In the genomic region with DNA sequence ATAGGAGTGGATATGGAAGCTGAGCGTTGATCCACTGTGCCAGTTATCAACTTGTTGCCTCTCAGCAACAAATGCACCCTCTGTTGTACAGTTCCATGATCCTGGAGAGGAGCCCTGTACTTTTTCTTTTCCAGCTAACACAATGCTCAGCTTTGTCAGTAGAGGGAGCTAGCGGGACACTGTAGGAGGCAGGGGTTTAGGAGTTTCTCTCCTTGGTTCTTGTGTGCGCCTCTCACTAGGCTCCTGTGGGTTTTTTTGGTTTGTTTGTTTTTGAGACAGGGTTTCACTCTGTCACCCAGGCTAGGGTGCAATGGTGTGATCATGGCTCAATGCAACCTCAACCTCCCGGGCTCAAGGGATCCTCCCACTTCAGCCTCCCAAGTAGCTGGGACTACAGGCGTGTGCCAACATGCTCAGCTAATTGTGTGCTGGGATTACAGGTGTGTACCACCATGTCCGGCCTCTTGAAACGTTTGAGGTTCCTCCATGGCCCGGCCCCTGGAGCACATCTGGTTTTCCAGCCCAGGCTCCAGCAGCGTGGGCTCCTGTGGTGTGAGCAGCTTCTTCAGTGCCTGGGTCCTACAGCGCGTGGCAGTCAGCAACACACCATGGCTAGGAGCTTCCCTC, we compare ENCODE assay signal across 8 cellular contexts. TPM values are rescaled to one million over a fixed set of nuclear protein-coding genes. Genes with fewer than 3 reads are reported as not detected.
A peak's percentile ranks its signal among the peaks of the same experiment; 100 is the strongest.
DNase-seq lines count a peak whose midpoint lies in the region; ATAC-seq and TF ChIP-seq lines count a peak whose summit lies in the region.

No MANE protein-coding gene starts in this region.

- no peak overlapping the region for H3K4me3 ChIP-seq in AG09309 (ENCODE audit: control insufficient read depth, low read depth, low read length)
- H3K4me3 ChIP-seq in neutrophil (ENCODE audit: low read depth in 1 of 2, low read length in 1 of 2) = no peak overlapping the region

- H3K9me3 ChIP-seq in neutrophil = no peaks in the 10 kb centered on the region

- DNase-seq in AG09309 (ENCODE audit: low read depth) (no peak), NCI-H774 (lab: John Stamatoyannopoulos, UW) (peak; percentile 31), fibroblast of the conjunctiva (ENCODE audit: low read depth) (peak; percentile 71)
- DNase-seq in activated T-cell treated with anti-CD3 and anti-CD28 coated beads, Interleukin-2, amount 50 U/mL, for 4 hours = peak; percentile 26

- peak; percentile 81 for ATAC-seq in HG03196 (IDR thresholded peaks at IDR 0.05; ENCODE audit: unreplicated experiment)
- peak; percentile 91 to 97 for ATAC-seq in activated T-cell treated with anti-CD3 and anti-CD28 coated beads, Interleukin-2, amount 50 U/mL, for 4 hours
- ATAC-seq in GM21447 (IDR thresholded peaks at IDR 0.05; ENCODE audit: unreplicated experiment) = no peak

- peaks cover 5 to 6% of the 10 kb centered on the region in 2 experiments for H3K4me1 ChIP-seq in neutrophil (ENCODE audit: control insufficient read depth in 1 of 2, insufficient read depth in 1 of 2, low read depth in 1 of 2, low read length in 1 of 2)

- H3K27ac ChIP-seq in neutrophil = no peak overlapping the region

- H3K27me3 Mint-ChIP-seq in activated T-cell treated with anti-CD3 and anti-CD28 coated beads, Interleukin-2, amount 50 U/mL, for 4 hours (ENCODE audit: low read depth) = peaks cover 5% of the 10 kb centered on the region

- no peak overlapping the region for H3K4me3 Mint-ChIP-seq in activated T-cell treated with anti-CD3 and anti-CD28 coated beads, Interleukin-2, amount 50 U/mL, for 4 hours

- no peaks in the 10 kb centered on the region for H3K36me3 Mint-ChIP-seq in activated T-cell treated with anti-CD3 and anti-CD28 coated beads, Interleukin-2, amount 50 U/mL, for 4 hours (ENCODE audit: insufficient read depth)

- H3K9me3 Mint-ChIP-seq in activated T-cell treated with anti-CD3 and anti-CD28 coated beads, Interleukin-2, amount 50 U/mL, for 4 hours = no peaks in the 10 kb centered on the region

- H3K27me3 ChIP-seq in neutrophil = no peaks in the 10 kb centered on the region

- no peaks in the 10 kb centered on the region for H3K4me1 Mint-ChIP-seq in activated T-cell treated with anti-CD3 and anti-CD28 coated beads, Interleukin-2, amount 50 U/mL, for 4 hours (ENCODE audit: low read depth)

- TF ChIP-seq CTCF in AG09309 (IDR thresholded peaks at IDR 0.05; ENCODE audit: control insufficient read depth, insufficient read depth, low read depth, low read length, missing control alignments) = peak; percentile 97
- TF ChIP-seq CTCF in GM12872 (IDR thresholded peaks at IDR 0.05; ENCODE audit: insufficient read depth, low read depth, low read length) = peak; percentile 90
- peak; percentile 54 for TF ChIP-seq CTCF in neutrophil (IDR thresholded peaks at IDR 0.05)

- no peaks in the 10 kb centered on the region for H3K36me3 ChIP-seq in neutrophil

RNA-seq across cellular contexts. Expression of gene MARVELD1, which starts 12.0 kb away (rescaled TPM):
- 1 to 10 TPM; 1.6 to 2.5 (median 1.7) TPM for total RNA-seq in activated T-cell treated with anti-CD3 and anti-CD28 coated beads, Interleukin-2, amount 50 U/mL, for 4 hours

RNA-seq across cellular contexts. Expression of gene AVPI1, which starts 14.5 kb away (rescaled TPM):
- 1 to 10 TPM; 1.6 to 2.5 (median 1.8) TPM for total RNA-seq in activated T-cell treated with anti-CD3 and anti-CD28 coated beads, Interleukin-2, amount 50 U/mL, for 4 hours

RNA-seq across cellular contexts. Expression of gene ZFYVE27, which starts 35.4 kb away (rescaled TPM):
- total RNA-seq in activated T-cell treated with anti-CD3 and anti-CD28 coated beads, Interleukin-2, amount 50 U/mL, for 4 hours = 10 to 100 TPM; 27.1 to 27.6 (median 27.1) TPM
